Comparison of ENCODE assay signal across 8 cellular contexts in genomic region chr11:12365965-12366575, GRCh38. TPM values are rescaled to one million over a fixed set of nuclear protein-coding genes. Genes with fewer than 3 reads are reported as not detected.
DNase-seq lines count a peak whose midpoint lies in the region; ATAC-seq and TF ChIP-seq lines count a peak whose summit lies in the region.
"Not testable (repeated sequence)": the region's sequence is repeated elsewhere in the genome, so short reads cannot be mapped to it uniquely, and the experiment has no call there.

No MANE protein-coding gene starts in this region.

- not testable (repeated sequence) for H3K27me3 Mint-ChIP-seq in activated CD4-positive, alpha-beta T cell treated with anti-CD3 and anti-CD28 coated beads for 36 hours; effector memory CD8-positive, alpha-beta T cell

- peak overlapping the region; percentile 11 for H3K4me3 ChIP-seq in NT2/D1 (ENCODE audit: insufficient read length, low read depth)
- not testable (repeated sequence) for H3K4me3 ChIP-seq in lower lobe of right lung

- H3K27me3 ChIP-seq in NT2/D1 (ENCODE audit: insufficient read depth, insufficient read length); lower lobe of right lung (ENCODE audit: low read depth): not testable (repeated sequence)

- not testable (repeated sequence) for H3K9me3 ChIP-seq in NT2/D1 (ENCODE audit: insufficient read depth, low read length); lower lobe of right lung

- CTCF ChIA-PET in activated CD4-positive, alpha-beta T cell treated with anti-CD3 and anti-CD28 coated beads for 36 hours (lab: Charles Lee), result interaction anchor here (0.6 to 1.6 kb wide), 4 partner anchors 11 to 1345 kb away, joined by 3 to 5 read pairs (median 3); partner anchors contain the start of gene PARVA

- not testable (repeated sequence) for H3K36me3 ChIP-seq in NT2/D1 (ENCODE audit: insufficient read depth, insufficient read length, low read length); lower lobe of right lung

- H3K9ac ChIP-seq in NT2/D1 (ENCODE audit: insufficient read length, low read depth), result not testable (repeated sequence)

- intact Hi-C loops in activated CD4-positive, alpha-beta T cell treated with anti-CD3 and anti-CD28 coated beads for 36 hours (cut with DNase I, micrococcal nuclease); lower lobe of right lung (cut with DNase I): not testable (repeated sequence)

- H3K4me3 Mint-ChIP-seq in activated CD4-positive, alpha-beta T cell treated with anti-CD3 and anti-CD28 coated beads for 36 hours, result peak overlapping the region; percentile 17
- H3K4me3 Mint-ChIP-seq in effector memory CD8-positive, alpha-beta T cell, result peak overlapping the region; percentile 44 to 70

- H3K27ac Mint-ChIP-seq in activated CD4-positive, alpha-beta T cell treated with anti-CD3 and anti-CD28 coated beads for 36 hours, result peak overlapping the region; percentile 64
- peak overlapping the region; percentile 77 to 78 for H3K27ac Mint-ChIP-seq in effector memory CD8-positive, alpha-beta T cell

- peak; percentile 51 for DNase-seq in CMK (ENCODE audit: low read depth)
- DNase-seq in LoVo (ENCODE audit: low spot score), result peak; percentile 31
- DNase-seq in NT2/D1 (ENCODE audit: low read depth, low spot score), result peak; percentile 69
- DNase-seq in activated CD4-positive, alpha-beta T cell treated with anti-CD3 and anti-CD28 coated beads for 36 hours, result peak; percentile 63
- peak; percentile 72 for DNase-seq in activated effector memory CD4-positive, alpha-beta T cell treated with Interleukin-2 at 50 U/mL for 16 hours
- DNase-seq in effector memory CD8-positive, alpha-beta T cell, result peak; percentile 41 to 46 (median 45)
- DNase-seq in lower lobe of right lung, result peak; percentile 82
- DNase-seq in stimulated activated CD4-positive, alpha-beta T cell treated with anti-CD3 and anti-CD28 coated beads, Interleukin-4, amount 100 ng/mL, for 48 hours (ENCODE audit: low read depth in 2 of 2), result peak; percentile 9 to 28

- peaks cover 46% of the 10 kb centered on the region for H3K4me1 Mint-ChIP-seq in activated CD4-positive, alpha-beta T cell treated with anti-CD3 and anti-CD28 coated beads for 36 hours
- H3K4me1 Mint-ChIP-seq in effector memory CD8-positive, alpha-beta T cell (ENCODE audit: low read depth in 2 of 2), result peaks cover 27 to 48% of the 10 kb centered on the region in 2 donors

- TF ChIP-seq CTCF in lower lobe of right lung (IDR thresholded peaks at IDR 0.05), result not testable (repeated sequence)

- not testable (repeated sequence) for H3K36me3 Mint-ChIP-seq in activated CD4-positive, alpha-beta T cell treated with anti-CD3 and anti-CD28 coated beads for 36 hours (ENCODE audit: low read depth); effector memory CD8-positive, alpha-beta T cell (ENCODE audit: insufficient read depth)

- POLR2A ChIA-PET in activated CD4-positive, alpha-beta T cell treated with anti-CD3 and anti-CD28 coated beads for 36 hours (lab: Charles Lee), result interaction anchor here (0.8 kb wide), 1 partner anchor 11 kb away, joined by 3 read pairs; no protein-coding TSS in a partner anchor

- H3K27ac ChIP-seq in lower lobe of right lung, result not testable (repeated sequence)

- not testable (repeated sequence) for H3K4me1 ChIP-seq in NT2/D1 (ENCODE audit: insufficient read depth, insufficient read length); lower lobe of right lung

- not testable (repeated sequence) for ATAC-seq in activated CD4-positive, alpha-beta T cell treated with anti-CD3 and anti-CD28 coated beads for 36 hours; lower lobe of right lung
- ATAC-seq in effector memory CD8-positive, alpha-beta T cell (replicated peaks), result peak; percentile 41

- H3K9me3 Mint-ChIP-seq in activated CD4-positive, alpha-beta T cell treated with anti-CD3 and anti-CD28 coated beads for 36 hours (ENCODE audit: low read depth); effector memory CD8-positive, alpha-beta T cell: not testable (repeated sequence)

RNA-seq across cellular contexts. Expression of gene PARVA, which starts 11.3 kb away (rescaled TPM):
- total RNA-seq in activated CD4-positive, alpha-beta T cell treated with anti-CD3 and anti-CD28 coated beads for 36 hours, result under 1 TPM; 0.11 to 0.14 TPM
- 58.3 TPM for total RNA-seq in lower lobe of right lung

Comparison
In these comparisons a context has a peak if more than half of its experiments do, and no peak if none do; other contexts are left out.
1. DNase-seq: peak in every context shown above with its lines; median percentile 82 in lower lobe of right lung; 72 in activated effector memory CD4-positive, alpha-beta T cell treated with Interleukin-2 at 50 U/mL for 16 hours; 69 in NT2/D1; 63 in activated CD4-positive, alpha-beta T cell treated with anti-CD3 and anti-CD28 coated beads for 36 hours; 51 in CMK; 45 in effector memory CD8-positive, alpha-beta T cell; 31 in LoVo; 18 in stimulated activated CD4-positive, alpha-beta T cell treated with anti-CD3 and anti-CD28 coated beads, Interleukin-4, amount 100 ng/mL, for 48 hours.
2. RNA of gene PARVA, which starts 11.3 kb away (total RNA-seq): 58.3 TPM in lower lobe of right lung (single experiment); 0.11 to 0.14 TPM in activated CD4-positive, alpha-beta T cell treated with anti-CD3 and anti-CD28 coated beads for 36 hours; every median in the first group is over 10 times any median in the second.